ENCODE assay signal across 8 cellular contexts in genomic region chr12:122974892-122975789, GRCh38. TPM values are rescaled to one million over a fixed set of nuclear protein-coding genes. Genes with fewer than 3 reads are reported as not detected.
DNase-seq lines count a peak whose midpoint lies in the region; ATAC-seq and TF ChIP-seq lines count a peak whose summit lies in the region.

Gene OGFOD2 (plus strand): TSS chr12:122975244. CDS start chr12:122975252, 8 bp downstream.

- H3K4me3 ChIP-seq in BE2C (ENCODE audit: low read depth, low read length), result peak within 1 kb of the TSS; percentile 98

- no peaks in the 10 kb centered on the region for H3K4me1 ChIP-seq in BE2C

- no peak for TF ChIP-seq CTCF in BE2C (IDR thresholded peaks at IDR 0.05; ENCODE audit: low read depth, low read length)

- no peaks in the 10 kb centered on the region for H3K9me3 ChIP-seq in BE2C

- ATAC-seq in HG03457 (IDR thresholded peaks at IDR 0.05; ENCODE audit: unreplicated experiment), result peak; percentile 57
- ATAC-seq in left colon, result peak; percentile 81

- H3K27me3 ChIP-seq in BE2C, result no peaks in the 10 kb centered on the region

- no peaks in the 10 kb centered on the region for H3K36me3 ChIP-seq in BE2C

- peak; percentile 94 for DNase-seq in BE2C
- peak; percentile 85 for DNase-seq in GM19240 (ENCODE audit: insufficient read length, low spot score)
- DNase-seq in NCI-H524 (lab: John Stamatoyannopoulos, UW), result peak; percentile 75 to 85
- DNase-seq in activated CD4-positive, alpha-beta T cell treated with anti-CD3 and anti-CD28 coated beads for 4 hours, result peak; percentile 89 to 90
- DNase-seq in left colon, result peak; percentile 91 to 95
- DNase-seq in stimulated activated CD4-positive, alpha-beta T cell treated with anti-CD3 and anti-CD28 coated beads, Interleukin-1b, Interleukin-23, amount 100 ng/mL, for 4 hours (ENCODE audit: low read depth in 2 of 2), result peak; percentile 83 to 88

- intact Hi-C loops in left colon (cut with DNase I, micrococcal nuclease), result no loop called here

- H3K27ac ChIP-seq in cingulate gyrus (ENCODE audit: low read depth, low read length), result peak within 1 kb of the TSS; percentile 97

RNA-seq across cellular contexts. Expression of gene OGFOD2, which starts in this region (rescaled TPM):
- 71.8 TPM for polyA plus RNA-seq in BE2C (2012; ENCODE audit: insufficient read depth, insufficient read length, low read depth)
- 10 to 100 TPM; 22.2 to 22.4 TPM for total RNA-seq in left colon

Comparison
In these comparisons a context has a peak if more than half of its experiments do, and no peak if none do; other contexts are left out.
1. Peak in every context shown above with its lines: DNase-seq, ATAC-seq, H3K4me3 ChIP-seq and H3K27ac ChIP-seq.